Comparison of ENCODE assay signal across 27 cellular contexts in genomic region chr5:1213508-1214162, GRCh38. TPM values are rescaled to one million over a fixed set of nuclear protein-coding genes. Genes with fewer than 3 reads are reported as not detected.
"Had no signal": no experiment of that assay in that cellular context is flagged by ENCODE, and none has a peak within 500 bp of the region (broad histone marks: within the 10 kb centered on the region; RNA-seq: fewer than 3 reads in every experiment).

No MANE protein-coding gene starts in this region.

- H3K4me1 ChIP-seq: gastrocnemius medialis, sigmoid colon, suprapubic skin, thyroid gland had no signal

- H3K36me3 ChIP-seq: gastrocnemius medialis, ovary, sigmoid colon, suprapubic skin, thyroid gland had no signal

- H3K4me1 Mint-ChIP-seq: central memory CD8-positive, alpha-beta T cell; immature natural killer cell; neural crest cell had no signal

- DNase-seq: effector memory CD4-positive, alpha-beta T cell; gastrocnemius medialis; immature natural killer cell; left colon; left ventricle myocardium superior; mesendoderm; naive thymus-derived CD4-positive, alpha-beta T cell; nucleus accumbens; ovary; sigmoid colon; stimulated activated CD4-positive, alpha-beta T cell treated with anti-CD3 and anti-CD28 coated beads, Interleukin-12 subunit alpha, Interleukin-12 subunit beta, amount 100 ng/mL, for 4 hours; stimulated activated naive CD4-positive, alpha-beta T cell; thyroid gland had no signal

- H3K27me3 ChIP-seq: ovary, thyroid gland had no signal

- H3K9me3 Mint-ChIP-seq: central memory CD8-positive, alpha-beta T cell; immature natural killer cell; naive thymus-derived CD4-positive, alpha-beta T cell; type B pancreatic cell had no signal

- ATAC-seq: esophagus mucosa; gastrocnemius medialis; left colon; left ventricle myocardium superior; naive thymus-derived CD4-positive, alpha-beta T cell had no signal

- H3K4me3 Mint-ChIP-seq: central memory CD8-positive, alpha-beta T cell; immature natural killer cell; naive thymus-derived CD4-positive, alpha-beta T cell; neural crest cell; type B pancreatic cell had no signal

- FAIRE-seq: endometrium, keratinocyte, urothelium cell line had no signal

- H3K27me3 Mint-ChIP-seq: type B pancreatic cell had no signal

- H3K36me3 Mint-ChIP-seq: immature natural killer cell; naive thymus-derived CD4-positive, alpha-beta T cell; type B pancreatic cell had no signal

- H3K9me3 ChIP-seq: gastrocnemius medialis, ovary, sigmoid colon, suprapubic skin, thyroid gland had no signal

- H3K27ac Mint-ChIP-seq: immature natural killer cell, type B pancreatic cell had no signal

- H3K27ac ChIP-seq: gastrocnemius medialis, ovary, sigmoid colon, skin epidermis, suprapubic skin, thyroid gland had no signal

- H3K4me3 ChIP-seq: gastrocnemius medialis, ovary, sigmoid colon, skin epidermis, suprapubic skin, thyroid gland had no signal

RNA-seq across cellular contexts. Expression of gene SLC6A18, which starts 11.5 kb away (rescaled TPM):
- total RNA-seq: esophagus mucosa; fibroblast of lung; gastrocnemius medialis; left ventricle myocardium superior; lung microvascular endothelial cell; mononuclear cell; naive thymus-derived CD4-positive, alpha-beta T cell; neural crest cell; ovary; posterior vena cava; renal cortical epithelial cell; sigmoid colon; suprapubic skin; thyroid gland had no signal
- polyA plus RNA-seq: fibroblast of lung; immature natural killer cell; keratinocyte; naive thymus-derived CD4-positive, alpha-beta T cell; ovary had no signal

RNA-seq across cellular contexts. Expression of gene SLC6A19, which starts 12.2 kb away (rescaled TPM):
- total RNA-seq: esophagus mucosa; fibroblast of lung; left ventricle myocardium superior; lung microvascular endothelial cell; mononuclear cell; naive thymus-derived CD4-positive, alpha-beta T cell; neural crest cell; renal cortical epithelial cell; sigmoid colon; thyroid gland had no signal
- polyA plus RNA-seq: fibroblast of lung; immature natural killer cell; keratinocyte; naive thymus-derived CD4-positive, alpha-beta T cell; ovary had no signal
